Comparison of ENCODE assay signal across 11 cellular contexts in genomic region chr14:78595797-78596196, GRCh38.
DNase-seq lines count a peak whose midpoint lies in the region; ATAC-seq and TF ChIP-seq lines count a peak whose summit lies in the region.
"Had no signal": no experiment of that assay in that cellular context is flagged by ENCODE, and none has a peak within 500 bp of the region (broad histone marks: within the 10 kb centered on the region; RNA-seq: fewer than 3 reads in every experiment).

No MANE protein-coding gene starts in this region.

- peaks cover 9% of the 10 kb centered on the region; the same call in 1 of the 2 replicates for H3K27me3 Mint-ChIP-seq in WTC11 (ENCODE audit: low read depth)

- peaks cover 3% of the 10 kb centered on the region; the same call in 1 of the 2 replicates for H3K4me1 Mint-ChIP-seq in WTC11

- H3K27ac Mint-ChIP-seq in WTC11: no peak overlapping the region
- H3K27ac Mint-ChIP-seq: stimulated activated effector memory CD8-positive, alpha-beta T cell treated with anti-CD3 and anti-CD28 coated beads, Interleukin-12 subunit alpha, Interleukin-12 subunit beta, amount 100 ng/mL, for 72 hours had no signal

- H3K36me3 Mint-ChIP-seq in WTC11: no peaks in the 10 kb centered on the region
- H3K36me3 Mint-ChIP-seq: stimulated activated effector memory CD8-positive, alpha-beta T cell treated with anti-CD3 and anti-CD28 coated beads, Interleukin-12 subunit alpha, Interleukin-12 subunit beta, amount 100 ng/mL, for 72 hours had no signal

- POLR2A ChIA-PET in WTC11 (lab: Charles Lee): no interaction called here

- ATAC-seq in WTC11 (peak; percentile 55), HG02884 (IDR thresholded peaks at IDR 0.05; ENCODE audit: unreplicated experiment) (no peak)
- ATAC-seq: stimulated activated effector memory CD8-positive, alpha-beta T cell treated with anti-CD3 and anti-CD28 coated beads, Interleukin-12 subunit alpha, Interleukin-12 subunit beta, amount 100 ng/mL, for 72 hours had no signal

- DNase-seq in NCI-H1436 (lab: John Stamatoyannopoulos, UW) (peak; percentile 41), NCI-H1436 treated with DMSO at 0.1 percent for 48 hours (lab: John Stamatoyannopoulos, UW) (no peak), Kasumi-1 (lab: John Stamatoyannopoulos, UW) (peak; percentile 26 to 47), WTC11 (ENCODE audit: low spot score) (peak; percentile 33), myocyte (ENCODE audit: low read depth) (peak; percentile 5), ecto neural progenitor cell (ENCODE audit: low spot score) (no peak), SW 1271 (lab: John Stamatoyannopoulos, UW) (no peak)
- DNase-seq: ACHN; activated CD4-positive, alpha-beta T cell treated with anti-CD3 and anti-CD28 coated beads for 4 hours had no signal

- H3K4me3 Mint-ChIP-seq in WTC11: no peak overlapping the region
- H3K4me3 Mint-ChIP-seq: stimulated activated effector memory CD8-positive, alpha-beta T cell treated with anti-CD3 and anti-CD28 coated beads, Interleukin-12 subunit alpha, Interleukin-12 subunit beta, amount 100 ng/mL, for 72 hours had no signal

- H3K9me3 Mint-ChIP-seq in WTC11: no peaks in the 10 kb centered on the region
- H3K9me3 Mint-ChIP-seq: stimulated activated effector memory CD8-positive, alpha-beta T cell treated with anti-CD3 and anti-CD28 coated beads, Interleukin-12 subunit alpha, Interleukin-12 subunit beta, amount 100 ng/mL, for 72 hours had no signal

- CTCF ChIA-PET in WTC11 (lab: Charles Lee): interaction anchor here (0.8 to 2.8 kb wide), 9 partner anchors 12 to 734 kb away, joined by 3 to 25 read pairs (median 3); no protein-coding TSS in a partner anchor

- TF ChIP-seq CTCF in WTC11 (IDR thresholded peaks at IDR 0.05): no peak

TF ChIP-seq in WTC11, 78 proteins besides CTCF, POLR2A, EP300 and RAD21:
- TF ChIP-seq, protein P1, sequence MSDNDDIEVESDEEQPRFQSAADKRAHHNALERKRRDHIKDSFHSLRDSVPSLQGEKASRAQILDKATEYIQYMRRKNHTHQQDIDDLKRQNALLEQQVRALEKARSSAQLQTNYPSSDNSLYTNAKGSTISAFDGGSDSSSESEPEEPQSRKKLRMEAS (CRISPR knock-in tag; IDR thresholded peaks at IDR 0.05): no peak
- TF ChIP-seq TCF7 (CRISPR knock-in tag; IDR thresholded peaks at IDR 0.05; ENCODE audit: low read depth) (no peak), ATF1 (CRISPR knock-in tag; IDR thresholded peaks at IDR 0.05) (no peak), ZNF232 (CRISPR knock-in tag; IDR thresholded peaks at IDR 0.05) (no peak), NFATC4 (CRISPR knock-in tag; IDR thresholded peaks at IDR 0.05) (no peak), IRF2 (CRISPR knock-in tag; IDR thresholded peaks at IDR 0.05; ENCODE audit: borderline replicate concordance, low read depth) (no peak), EMX1 (CRISPR knock-in tag; IDR thresholded peaks at IDR 0.05) (no peak), ZMAT4 (CRISPR knock-in tag; IDR thresholded peaks at IDR 0.05) (no peak), GRHL2 (CRISPR knock-in tag; IDR thresholded peaks at IDR 0.05; ENCODE audit: insufficient replicate concordance, severe bottlenecking) (no peak), NFE2L1 (CRISPR knock-in tag; IDR thresholded peaks at IDR 0.05) (no peak), JAZF1 (CRISPR knock-in tag; IDR thresholded peaks at IDR 0.05) (no peak), MYBL2 (CRISPR knock-in tag; IDR thresholded peaks at IDR 0.05) (no peak), ZNF423 (CRISPR knock-in tag; IDR thresholded peaks at IDR 0.05) (no peak), SP1 (CRISPR knock-in tag; conservative IDR thresholded peaks at IDR 0.05) (no peak), GABPB1 (CRISPR knock-in tag; IDR thresholded peaks at IDR 0.05) (no peak), RELA (CRISPR knock-in tag; IDR thresholded peaks at IDR 0.05; ENCODE audit: borderline replicate concordance) (no peak), NR3C1 (CRISPR knock-in tag; conservative IDR thresholded peaks at IDR 0.05; ENCODE audit: low read depth) (no peak)
- TF ChIP-seq, protein P2, sequence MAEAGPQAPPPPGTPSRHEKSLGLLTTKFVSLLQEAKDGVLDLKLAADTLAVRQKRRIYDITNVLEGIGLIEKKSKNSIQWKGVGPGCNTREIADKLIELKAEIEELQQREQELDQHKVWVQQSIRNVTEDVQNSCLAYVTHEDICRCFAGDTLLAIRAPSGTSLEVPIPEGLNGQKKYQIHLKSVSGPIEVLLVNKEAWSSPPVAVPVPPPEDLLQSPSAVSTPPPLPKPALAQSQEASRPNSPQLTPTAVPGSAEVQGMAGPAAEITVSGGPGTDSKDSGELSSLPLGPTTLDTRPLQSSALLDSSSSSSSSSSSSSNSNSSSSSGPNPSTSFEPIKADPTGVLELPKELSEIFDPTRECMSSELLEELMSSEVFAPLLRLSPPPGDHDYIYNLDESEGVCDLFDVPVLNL (CRISPR knock-in tag; IDR thresholded peaks at IDR 0.05; ENCODE audit: borderline replicate concordance, low read depth): no peak
- TF ChIP-seq, protein P3, sequence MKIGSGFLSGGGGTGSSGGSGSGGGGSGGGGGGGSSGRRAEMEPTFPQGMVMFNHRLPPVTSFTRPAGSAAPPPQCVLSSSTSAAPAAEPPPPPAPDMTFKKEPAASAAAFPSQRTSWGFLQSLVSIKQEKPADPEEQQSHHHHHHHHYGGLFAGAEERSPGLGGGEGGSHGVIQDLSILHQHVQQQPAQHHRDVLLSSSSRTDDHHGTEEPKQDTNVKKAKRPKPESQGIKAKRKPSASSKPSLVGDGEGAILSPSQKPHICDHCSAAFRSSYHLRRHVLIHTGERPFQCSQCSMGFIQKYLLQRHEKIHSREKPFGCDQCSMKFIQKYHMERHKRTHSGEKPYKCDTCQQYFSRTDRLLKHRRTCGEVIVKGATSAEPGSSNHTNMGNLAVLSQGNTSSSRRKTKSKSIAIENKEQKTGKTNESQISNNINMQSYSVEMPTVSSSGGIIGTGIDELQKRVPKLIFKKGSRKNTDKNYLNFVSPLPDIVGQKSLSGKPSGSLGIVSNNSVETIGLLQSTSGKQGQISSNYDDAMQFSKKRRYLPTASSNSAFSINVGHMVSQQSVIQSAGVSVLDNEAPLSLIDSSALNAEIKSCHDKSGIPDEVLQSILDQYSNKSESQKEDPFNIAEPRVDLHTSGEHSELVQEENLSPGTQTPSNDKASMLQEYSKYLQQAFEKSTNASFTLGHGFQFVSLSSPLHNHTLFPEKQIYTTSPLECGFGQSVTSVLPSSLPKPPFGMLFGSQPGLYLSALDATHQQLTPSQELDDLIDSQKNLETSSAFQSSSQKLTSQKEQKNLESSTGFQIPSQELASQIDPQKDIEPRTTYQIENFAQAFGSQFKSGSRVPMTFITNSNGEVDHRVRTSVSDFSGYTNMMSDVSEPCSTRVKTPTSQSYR (CRISPR knock-in tag; IDR thresholded peaks at IDR 0.05): no peak

Comparison
In these comparisons a context has a peak if more than half of its experiments do, and no peak if none do; other contexts are left out.
1. DNase-seq: peak in NCI-H1436 (single experiment), Kasumi-1 (2 of 2), WTC11 (single experiment) and myocyte (single experiment); none in NCI-H1436 treated with DMSO at 0.1 percent for 48 hours (single experiment), ecto neural progenitor cell (single experiment) and SW 1271 (0 of 2).